Comparison of ENCODE assay signal across 24 cellular contexts in the genomic region with DNA sequence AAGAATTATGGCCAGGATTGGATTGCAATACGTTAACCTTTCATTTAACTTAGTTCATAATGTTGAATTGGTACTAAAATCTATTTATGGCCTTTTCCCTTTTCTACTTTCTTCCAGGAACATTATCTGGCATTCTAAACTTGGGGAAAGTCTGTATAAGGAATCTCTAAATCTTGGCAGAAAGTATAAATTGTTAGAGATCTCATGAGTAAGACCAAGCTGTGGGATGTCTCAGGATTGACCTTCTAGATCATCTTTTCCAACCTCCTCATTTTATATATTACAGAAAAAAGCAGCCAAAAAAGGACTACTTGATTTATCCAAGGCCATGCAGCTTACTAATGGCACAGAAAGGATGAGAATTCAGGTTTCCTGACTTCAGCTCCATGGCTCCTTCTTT.
A peak's percentile ranks its signal among the peaks of the same experiment; 100 is the strongest.
DNase-seq lines count a peak whose midpoint lies in the region; ATAC-seq, FAIRE-seq and TF ChIP-seq lines count a peak whose summit lies in the region.
"Had no signal": no experiment of that assay in that cellular context is flagged by ENCODE, and none has a peak within 500 bp of the region (broad histone marks: within the 10 kb centered on the region; RNA-seq: fewer than 3 reads in every experiment).

No MANE protein-coding gene starts in this region.

- H3K9me3 ChIP-seq in GM23248 (ENCODE audit: low read depth): no peaks in the 10 kb centered on the region
- no peaks in the 10 kb centered on the region for H3K9me3 ChIP-seq in sigmoid colon
- no peaks in the 10 kb centered on the region for H3K9me3 ChIP-seq in left lung
- H3K9me3 ChIP-seq: A549, Caco-2, SJCRH30 had no signal

- no peak for TF ChIP-seq POLR2A in sigmoid colon (IDR thresholded peaks at IDR 0.05)

- H3K27ac ChIP-seq in GM23248 (no peak overlapping the region), foreskin keratinocyte (peak overlapping the region; percentile 100), sigmoid colon (no peak overlapping the region), left lung (no peak overlapping the region)
- H3K27ac ChIP-seq: A549, KMS-11, SJCRH30 had no signal

- no peak overlapping the region for H3K9ac ChIP-seq in GM23248
- H3K9ac ChIP-seq: KMS-11 had no signal

- H3K4me2 ChIP-seq in GM23248 (ENCODE audit: unreplicated experiment): no peak overlapping the region
- H3K4me2 ChIP-seq: A549, KMS-11 had no signal

- H4K20me1 ChIP-seq in GM23248 (ENCODE audit: insufficient read depth): no peaks in the 10 kb centered on the region

- DNase-seq in GM23248 (peak; percentile 40), chondrocyte (ENCODE audit: low spot score) (no peak), foreskin keratinocyte (no peak), urothelium cell line (ENCODE audit: low spot score) (no peak), sigmoid colon (no peak), left lung (no peak), NCI-H226 (no peak)
- DNase-seq: Caco-2; CD4-positive, CD25-positive, alpha-beta regulatory T cell; DMS 273 treated with DMSO at 0.1 percent for 48 hours; DND-41; GOT3; HCEC 1CT; NCI-H1105; NCI-H146; NCI-H2029 treated with DMSO at 0.1 percent for 48 hours; NCI-H345; NCI-H524 treated with DMSO at 0.1 percent for 48 hours; NCI-H82; SJCRH30 had no signal

- H3K27ac Mint-ChIP-seq in chondrocyte (ENCODE audit: unreplicated experiment): peak overlapping the region; percentile 9
- H3K27ac Mint-ChIP-seq: CD4-positive, CD25-positive, alpha-beta regulatory T cell had no signal

- no peak overlapping the region for H2AFZ ChIP-seq in GM23248

- TF ChIP-seq EP300 in sigmoid colon (IDR thresholded peaks at IDR 0.05): no peak

- no peak overlapping the region for H3K4me3 Mint-ChIP-seq in chondrocyte (ENCODE audit: unreplicated experiment)
- H3K4me3 Mint-ChIP-seq: CD4-positive, CD25-positive, alpha-beta regulatory T cell had no signal

- no peaks in the 10 kb centered on the region for H3K9me2 ChIP-seq in GM23248 (ENCODE audit: insufficient read depth)

- peaks cover 24% of the 10 kb centered on the region; the same call in 1 of the 2 replicates for H3F3A ChIP-seq in GM23248 (ENCODE audit: insufficient read depth)

- H3K4me3 ChIP-seq in GM23248 (no peak overlapping the region), sigmoid colon (no peak overlapping the region), left lung (no peak overlapping the region)
- H3K4me3 ChIP-seq: A549, SJCRH30 had no signal

- H3K4me1 ChIP-seq in GM23248 (ENCODE audit: insufficient read depth): peaks cover 28% of the 10 kb centered on the region
- peaks cover 44% of the 10 kb centered on the region for H3K4me1 ChIP-seq in foreskin keratinocyte
- no peaks in the 10 kb centered on the region for H3K4me1 ChIP-seq in sigmoid colon
- H3K4me1 ChIP-seq in left lung: no peaks in the 10 kb centered on the region
- H3K4me1 ChIP-seq: SJCRH30 had no signal

- no peak for TF ChIP-seq CTCF in chondrocyte (IDR thresholded peaks at IDR 0.05)
- no peak for TF ChIP-seq CTCF in foreskin keratinocyte (conservative IDR thresholded peaks at IDR 0.05)
- TF ChIP-seq CTCF in sigmoid colon (IDR thresholded peaks at IDR 0.05): no peak
- no peak for TF ChIP-seq CTCF in left lung (IDR thresholded peaks at IDR 0.05)

- peaks cover 31% of the 10 kb centered on the region for H3K4me1 Mint-ChIP-seq in chondrocyte (ENCODE audit: low read depth)
- H3K4me1 Mint-ChIP-seq: CD4-positive, CD25-positive, alpha-beta regulatory T cell had no signal

- no peaks in the 10 kb centered on the region for H3K27me3 Mint-ChIP-seq in chondrocyte (ENCODE audit: low read depth)

- H3K9me3 Mint-ChIP-seq in chondrocyte (ENCODE audit: low read depth): no peaks in the 10 kb centered on the region

- 65 to 71% methylated on average over 1 of the region's 1 CpG for WGBS in GM23248 (ENCODE audit: low coverage in 1 of 2, low lambda C conversion rate in 2 of 2, missing lambda C conversion rate in 2 of 2), 2 experiments
- 59 to 63% methylated on average over 1 of the region's 1 CpG for WGBS in sigmoid colon, 2 donors

- FAIRE-seq in urothelium cell line (lab: Jason Lieb, UNC): peak; percentile 27
- FAIRE-seq: A549, GM18507 had no signal

- no peaks in the 10 kb centered on the region for H3K79me2 ChIP-seq in GM23248 (ENCODE audit: insufficient read depth)

- no peaks in the 10 kb centered on the region for H3K36me3 ChIP-seq in GM23248 (ENCODE audit: low read depth)
- no peaks in the 10 kb centered on the region for H3K36me3 ChIP-seq in sigmoid colon
- no peaks in the 10 kb centered on the region for H3K36me3 ChIP-seq in left lung
- H3K36me3 ChIP-seq: SJCRH30 had no signal

- in situ Hi-C loops in GM23248 (cut with MboI): no loop called here

- no peak for ATAC-seq in foreskin keratinocyte
- ATAC-seq in left lung: no peak
- ATAC-seq: A549, Panc1 had no signal

- H3K27me3 ChIP-seq in GM23248 (replicated peaks; ENCODE audit: insufficient read depth): no peaks in the 10 kb centered on the region
- no peaks in the 10 kb centered on the region for H3K27me3 ChIP-seq in foreskin keratinocyte
- H3K27me3 ChIP-seq in sigmoid colon: no peaks in the 10 kb centered on the region
- no peaks in the 10 kb centered on the region for H3K27me3 ChIP-seq in left lung
- H3K27me3 ChIP-seq: SJCRH30 had no signal

- intact Hi-C loops in sigmoid colon (cut with DNase I): no loop called here
- intact Hi-C loops in left lung (cut with DNase I): no loop called here

- peaks cover 2% of the 10 kb centered on the region for H3K36me3 Mint-ChIP-seq in chondrocyte (ENCODE audit: low read depth)
- H3K36me3 Mint-ChIP-seq: CD4-positive, CD25-positive, alpha-beta regulatory T cell had no signal
